In genomic region chr19:49999371-50000010, GRCh38 we compare ENCODE assay signal across 18 cellular contexts. TPM values are rescaled to one million over a fixed set of nuclear protein-coding genes. Genes with fewer than 3 reads are reported as not detected.
A peak's percentile ranks its signal among the peaks of the same experiment; 100 is the strongest.
DNase-seq lines count a peak whose midpoint lies in the region; ATAC-seq and TF ChIP-seq lines count a peak whose summit lies in the region.
"Had no signal": no experiment of that assay in that cellular context is flagged by ENCODE, and none has a peak within 500 bp of the region (broad histone marks: within the 10 kb centered on the region; RNA-seq: fewer than 3 reads in every experiment).

No MANE protein-coding gene starts in this region.

- no peaks in the 10 kb centered on the region for H3K4me1 ChIP-seq in hepatocyte (ENCODE audit: insufficient read depth)

- H4K20me1 ChIP-seq in hepatocyte (ENCODE audit: insufficient read depth, poor library complexity, severe bottlenecking): no peaks in the 10 kb centered on the region

- 93% methylated on average over 6 of the region's 6 CpGs for WGBS in hepatocyte (ENCODE audit: low lambda C conversion rate, missing lambda C conversion rate)

- H3K9me2 ChIP-seq in hepatocyte (replicated peaks; ENCODE audit: insufficient read depth): no peaks in the 10 kb centered on the region

- in situ Hi-C loops in G401 (cut with HindIII; ENCODE audit: low sequenced_read_pairs): no loop called here

- H3K27me3 ChIP-seq in hepatocyte: no peaks in the 10 kb centered on the region

- TF ChIP-seq CTCF in fibroblast of the aortic adventitia (IDR thresholded peaks at IDR 0.05; ENCODE audit: insufficient read depth, low read length) (no peak), hepatocyte (IDR thresholded peaks at IDR 0.05; ENCODE audit: poor library complexity) (no peak)

- H3K4me3 ChIP-seq in fibroblast of the aortic adventitia (ENCODE audit: low read depth, low read length) (no peak overlapping the region), hepatocyte (no peak overlapping the region)

- H3K36me3 ChIP-seq in hepatocyte (replicated peaks; ENCODE audit: insufficient read depth, low read depth): no peaks in the 10 kb centered on the region

- no peak overlapping the region for H2AFZ ChIP-seq in hepatocyte

- H3K4me2 ChIP-seq in hepatocyte: no peak overlapping the region

- H3K9me3 ChIP-seq in hepatocyte (ENCODE audit: low read depth): no peaks in the 10 kb centered on the region

- H3K27ac ChIP-seq in hepatocyte: no peak overlapping the region

- no peak for ATAC-seq in HG03097 (IDR thresholded peaks at IDR 0.05; ENCODE audit: low FRiP score, unreplicated experiment)
- no peak for ATAC-seq in GM19324 (IDR thresholded peaks at IDR 0.05; ENCODE audit: low FRiP score, unreplicated experiment)

- DNase-seq in C1 segment of cervical spinal cord (lab: John Stamatoyannopoulos, UW) (peak in 9 of 14 donors; percentile 2 to 64 (median 19)), G401 (ENCODE audit: low spot score) (peak; percentile 66), NCI-H69 (lab: John Stamatoyannopoulos, UW) (peak; percentile 51), fibroblast of the aortic adventitia (ENCODE audit: low read depth) (peak; percentile 16), hepatocyte (ENCODE audit: low spot score) (no peak), SW 1271 (lab: John Stamatoyannopoulos, UW) (no peak)
- DNase-seq: ACHN; CD4-positive, alpha-beta memory T cell; DMS79 treated with DMSO at 0.1 percent for 48 hours; GF-D8; GOT3; KBM-7; NCI-H1417; NCI-H226; SHP77 treated with DMSO at 0.1 percent for 48 hours had no signal

- no peaks in the 10 kb centered on the region for H3K79me2 ChIP-seq in hepatocyte

RNA-seq across cellular contexts. Expression of gene VRK3, which starts 25.7 kb away (rescaled TPM):
- 26.0 and 28.6 TPM in 2 replicates for total RNA-seq in G401 (2014; rRNA removed; shearing (Covaris generic))
- 17.3 and 30.6 TPM in 2 replicates for total RNA-seq in fibroblast of the aortic adventitia (ENCODE audit: low replicate concordance)
- 36.7 and 39.7 TPM in 2 replicates for total RNA-seq in hepatocyte
- 41.8 and 42.3 TPM in 2 replicates for polyA plus RNA-seq in hepatocyte

RNA-seq across cellular contexts. Expression of gene ZNF473, which starts 26.3 kb away (rescaled TPM):
- 15.5 and 42.5 TPM in 2 replicates for total RNA-seq in G401 (2014; rRNA removed; shearing (Covaris generic))
- total RNA-seq in fibroblast of the aortic adventitia (ENCODE audit: low replicate concordance) (11.0 and 14.1 TPM in 2 replicates), hepatocyte (5.3 and 8.0 TPM in 2 replicates)
- 2.5 and 4.4 TPM in 2 replicates for polyA plus RNA-seq in hepatocyte

RNA-seq across cellular contexts. Expression of gene SIGLEC11, which starts 38.5 kb away (rescaled TPM):
- total RNA-seq in G401 (2014; rRNA removed; shearing (Covaris generic)): not detected in 2 replicates
- not detected in 2 replicates for total RNA-seq in fibroblast of the aortic adventitia (ENCODE audit: low replicate concordance)
- total RNA-seq in hepatocyte: 15.8 and 21.2 TPM in 2 replicates
- 3.9 and 6.0 TPM in 2 replicates for polyA plus RNA-seq in hepatocyte
- total RNA-seq: B cell; CD4-positive, alpha-beta memory T cell had no signal
- polyA plus RNA-seq: CD4-positive, alpha-beta memory T cell had no signal

Comparison
In these comparisons a context has a peak if more than half of its experiments do, and no peak if none do; other contexts are left out.
1. DNase-seq: peak in C1 segment of cervical spinal cord (9 of 14), G401 (single experiment), NCI-H69 (single experiment) and fibroblast of the aortic adventitia (single experiment); none in hepatocyte (single experiment) and SW 1271 (0 of 2).
2. RNA of gene SIGLEC11, which starts 38.5 kb away (total RNA-seq): 15.8 to 21.2 TPM in hepatocyte; not detected in G401 and not detected in fibroblast of the aortic adventitia; every median in the first group is over 10 times any median in the second.